22 cellular contexts compared by ENCODE assay signal in genomic region chr15:38487383-38487782, GRCh38. TPM values are rescaled to one million over a fixed set of nuclear protein-coding genes. Genes with fewer than 3 reads are reported as not detected.
DNase-seq lines count a peak whose midpoint lies in the region; ATAC-seq and TF ChIP-seq lines count a peak whose summit lies in the region.
"Had no signal": no experiment of that assay in that cellular context is flagged by ENCODE, and none has a peak within 500 bp of the region (broad histone marks: within the 10 kb centered on the region; RNA-seq: fewer than 3 reads in every experiment).

No MANE protein-coding gene starts in this region.

- no peak for TF ChIP-seq POLR2A in IMR-90 (IDR thresholded peaks at IDR 0.05; ENCODE audit: low read depth, low read length)

- no peak for TF ChIP-seq RAD21 in IMR-90 (IDR thresholded peaks at IDR 0.05; ENCODE audit: low read length)

- peak in 1 of 2 donors; percentile 38 for ATAC-seq in activated T-cell treated with anti-CD3 and anti-CD28 coated beads, Interleukin-2, amount 50 U/mL, for 72 hours (replicated peaks in 1 of 2)
- no peak for ATAC-seq in activated T-cell treated with anti-CD3 and anti-CD28 coated beads, Interleukin-2, amount 50 U/mL, for 4 hours
- ATAC-seq in IMR-90 (ENCODE audit: low read depth): no peak
- ATAC-seq in activated naive CD8-positive, alpha-beta T cell treated with anti-CD3 and anti-CD28 coated beads, Interleukin-2, amount 50 U/mL, for 24 hours: no peak
- ATAC-seq in natural killer cell treated with Interleukin-12 subunit alpha and Interleukin-12 subunit beta and Interleukin-15 and Interleukin-18, amount 100 ng/mL, for 72 hours: no peak
- ATAC-seq in Right ventricle myocardium inferior: no peak
- no peak for ATAC-seq in GM19467 (IDR thresholded peaks at IDR 0.05; ENCODE audit: unreplicated experiment)
- ATAC-seq: stimulated activated naive B cell treated with anti-CD40 and anti-IgM and Interleukin-4, amounts not matched to agents 10 μg/mL and 1 μg/mL and 100 μg/mL, for 72 hours had no signal

- H3K4me2 ChIP-seq in IMR-90 (ENCODE audit: low read depth, low read length): peak overlapping the region; percentile 65; the same call in 1 of the 2 replicates

- H3K9me3 Mint-ChIP-seq in activated T-cell treated with anti-CD3 and anti-CD28 coated beads, Interleukin-2, amount 50 U/mL, for 72 hours: no peaks in the 10 kb centered on the region
- H3K9me3 Mint-ChIP-seq in activated T-cell treated with anti-CD3 and anti-CD28 coated beads, Interleukin-2, amount 50 U/mL, for 4 hours: no peaks in the 10 kb centered on the region
- no peaks in the 10 kb centered on the region for H3K9me3 Mint-ChIP-seq in activated naive CD8-positive, alpha-beta T cell treated with anti-CD3 and anti-CD28 coated beads, Interleukin-2, amount 50 U/mL, for 24 hours
- no peaks in the 10 kb centered on the region for H3K9me3 Mint-ChIP-seq in natural killer cell treated with Interleukin-12 subunit alpha and Interleukin-12 subunit beta and Interleukin-15 and Interleukin-18, amount 100 ng/mL, for 72 hours
- H3K9me3 Mint-ChIP-seq: CD14-positive monocyte; stimulated activated naive B cell treated with anti-CD40 and anti-IgM and Interleukin-4, amounts not matched to agents 10 μg/mL and 1 μg/mL and 100 μg/mL, for 72 hours had no signal

- peak overlapping the region; percentile 71 for H4K91ac ChIP-seq in IMR-90 (ENCODE audit: insufficient read depth, low read depth, low read length)

- peak overlapping the region in 1 of 2 donors; percentile 69 for H3K4me3 Mint-ChIP-seq in activated T-cell treated with anti-CD3 and anti-CD28 coated beads, Interleukin-2, amount 50 U/mL, for 72 hours
- H3K4me3 Mint-ChIP-seq in activated T-cell treated with anti-CD3 and anti-CD28 coated beads, Interleukin-2, amount 50 U/mL, for 4 hours: no peak overlapping the region
- peak overlapping the region; percentile 1 for H3K4me3 Mint-ChIP-seq in activated naive CD8-positive, alpha-beta T cell treated with anti-CD3 and anti-CD28 coated beads, Interleukin-2, amount 50 U/mL, for 24 hours
- H3K4me3 Mint-ChIP-seq in natural killer cell treated with Interleukin-12 subunit alpha and Interleukin-12 subunit beta and Interleukin-15 and Interleukin-18, amount 100 ng/mL, for 72 hours: peak overlapping the region; percentile 60
- H3K4me3 Mint-ChIP-seq: CD14-positive monocyte; stimulated activated naive B cell treated with anti-CD40 and anti-IgM and Interleukin-4, amounts not matched to agents 10 μg/mL and 1 μg/mL and 100 μg/mL, for 72 hours had no signal

- peak overlapping the region; percentile 85; the same call in 1 of the 2 replicates for H4K5ac ChIP-seq in IMR-90 (ENCODE audit: low read depth, low read length)

- H2AK9ac ChIP-seq in IMR-90 (replicated peaks; ENCODE audit: low read depth, low read length, poor library complexity): no peak overlapping the region

- TF ChIP-seq CTCF in IMR-90 (conservative IDR thresholded peaks at IDR 0.05; ENCODE audit: low read depth, low read length): no peak

- H3K9me3 ChIP-seq in IMR-90 (ENCODE audit: control insufficient read depth, insufficient read depth, low read length): no peaks in the 10 kb centered on the region
- H3K9me3 ChIP-seq: adrenal gland, breast epithelium had no signal

- H3K14ac ChIP-seq in IMR-90 (replicated peaks; ENCODE audit: low read depth, low read length): peak overlapping the region; percentile 8

- 0 out of 2 replicates have a peak overlapping the region, but pooled peaks have one; percentile 58 for H3K56ac ChIP-seq in IMR-90 (ENCODE audit: extremely low read depth, insufficient read depth, low read length)

- intact Hi-C loops in IMR-90 (cut with micrococcal nuclease) (no loop called here), Right ventricle myocardium inferior (cut with DNase I) (no loop called here)

- H2BK15ac ChIP-seq in IMR-90 (ENCODE audit: low read depth, low read length): peak overlapping the region; percentile 88

- CTCF ChIA-PET in IMR-90 (lab: Yijun Ruan, JAX): interaction anchor here (0.6 kb wide), 1 partner anchor 184 kb away, joined by 3 read pairs; no protein-coding TSS in a partner anchor

- no peak overlapping the region for H2AK5ac ChIP-seq in IMR-90 (ENCODE audit: low read depth, low read length)

- H3K4me1 Mint-ChIP-seq in activated T-cell treated with anti-CD3 and anti-CD28 coated beads, Interleukin-2, amount 50 U/mL, for 72 hours (ENCODE audit: low read depth): peaks cover 42% of the 10 kb centered on the region
- peaks cover 44% of the 10 kb centered on the region for H3K4me1 Mint-ChIP-seq in activated T-cell treated with anti-CD3 and anti-CD28 coated beads, Interleukin-2, amount 50 U/mL, for 4 hours (ENCODE audit: low read depth)
- H3K4me1 Mint-ChIP-seq in activated naive CD8-positive, alpha-beta T cell treated with anti-CD3 and anti-CD28 coated beads, Interleukin-2, amount 50 U/mL, for 24 hours: peaks cover 51% of the 10 kb centered on the region
- peaks cover 23 to 26% of the 10 kb centered on the region in 2 donors for H3K4me1 Mint-ChIP-seq in natural killer cell treated with Interleukin-12 subunit alpha and Interleukin-12 subunit beta and Interleukin-15 and Interleukin-18, amount 100 ng/mL, for 72 hours (ENCODE audit: low read depth in 2 of 2)

- H3K4me3 ChIP-seq in IMR-90 (ENCODE audit: insufficient read depth, low read depth, low read length): no peak overlapping the region
- H3K4me3 ChIP-seq: adrenal gland, breast epithelium, GM12878, lung, skin epidermis had no signal

- no TSS peak for BruUV-seq in IMR-90 (replicated peaks; lab: Mats Ljungman, UMichigan)

- in situ Hi-C loops in IMR-90 (cut with MboI; ENCODE audit: low sequenced_read_pairs): no loop called here

- peaks cover 12% of the 10 kb centered on the region for H3K4me1 ChIP-seq in IMR-90 (ENCODE audit: control insufficient read depth, insufficient read depth, low read length)
- H3K4me1 ChIP-seq: adrenal gland, breast epithelium had no signal

- no peaks in the 10 kb centered on the region for H3K9me1 ChIP-seq in IMR-90 (ENCODE audit: insufficient read depth, low read length)

- POLR2A ChIA-PET in IMR-90 (lab: Charles Lee; ENCODE audit: unreplicated experiment): no interaction called here

- H2BK5ac ChIP-seq in IMR-90 (ENCODE audit: low read depth, low read length, poor library complexity, severe bottlenecking): peak overlapping the region; percentile 74

- DNase-seq in activated T-cell treated with anti-CD3 and anti-CD28 coated beads, Interleukin-2, amount 50 U/mL, for 72 hours: no peak
- DNase-seq in activated T-cell treated with anti-CD3 and anti-CD28 coated beads, Interleukin-2, amount 50 U/mL, for 4 hours: no peak
- DNase-seq in IMR-90 (no peak), Right ventricle myocardium inferior (ENCODE audit: missing footprints) (no peak), NCI-H1048 (lab: John Stamatoyannopoulos, UW) (no peak)
- no peak for DNase-seq in activated naive CD8-positive, alpha-beta T cell treated with anti-CD3 and anti-CD28 coated beads, Interleukin-2, amount 50 U/mL, for 24 hours
- no peak for DNase-seq in natural killer cell treated with Interleukin-12 subunit alpha and Interleukin-12 subunit beta and Interleukin-15 and Interleukin-18, amount 100 ng/mL, for 72 hours (ENCODE audit: low spot score)
- DNase-seq: adrenal gland; kidney; NCI-H1092; NCI-H187 treated with DMSO at 0.1 percent for 48 hours; NCI-H226; NCI-H82; nucleus accumbens; stimulated activated CD4-positive, alpha-beta T cell treated with anti-CD3 and anti-CD28 coated beads, Interleukin-2, amount 100 ng/mL, for 24 hours; stimulated activated naive B cell treated with anti-CD40 and anti-IgM and Interleukin-4, amounts not matched to agents 10 μg/mL and 1 μg/mL and 100 μg/mL, for 72 hours had no signal

- peak overlapping the region; percentile 29; the same call in 1 of the 2 replicates for H2BK120ac ChIP-seq in IMR-90 (ENCODE audit: low read depth, low read length)

- H3K9ac ChIP-seq in IMR-90 (ENCODE audit: low read depth, low read length): peak overlapping the region; percentile 43; the same call in 1 of the 2 replicates

- H4K20me1 ChIP-seq in IMR-90 (ENCODE audit: insufficient read depth, low read length): no peaks in the 10 kb centered on the region

- no peaks in the 10 kb centered on the region for H3K27me3 ChIP-seq in IMR-90 (ENCODE audit: control insufficient read depth, insufficient read depth, low read length)
- H3K27me3 ChIP-seq: adrenal gland, breast epithelium had no signal

- no peaks in the 10 kb centered on the region for H3K36me3 ChIP-seq in IMR-90 (ENCODE audit: control insufficient read depth, insufficient read depth, low read length)
- H3K36me3 ChIP-seq: adrenal gland, breast epithelium had no signal

- peak overlapping the region; percentile 96 for H3K27ac Mint-ChIP-seq in activated T-cell treated with anti-CD3 and anti-CD28 coated beads, Interleukin-2, amount 50 U/mL, for 72 hours
- peak overlapping the region; percentile 79 for H3K27ac Mint-ChIP-seq in activated naive CD8-positive, alpha-beta T cell treated with anti-CD3 and anti-CD28 coated beads, Interleukin-2, amount 50 U/mL, for 24 hours
- peak overlapping the region; percentile 78 for H3K27ac Mint-ChIP-seq in natural killer cell treated with Interleukin-12 subunit alpha and Interleukin-12 subunit beta and Interleukin-15 and Interleukin-18, amount 100 ng/mL, for 72 hours

- H3K23ac ChIP-seq in IMR-90 (ENCODE audit: low read depth, low read length): no peak overlapping the region

- WGBS in IMR-90 (ENCODE audit: extremely low coverage in 2 of 2, insufficient read length in 1 of 2), 2 experiments: no CpG with 5 or more reads among the region's 1 CpG

- H3K27ac ChIP-seq in IMR-90 (ENCODE audit: insufficient read depth, low read length): peak overlapping the region; percentile 41; the same call in 1 of the 2 replicates
- H3K27ac ChIP-seq: adrenal gland, breast epithelium, skin epidermis had no signal

- H3K4ac ChIP-seq in IMR-90 (ENCODE audit: low read depth, low read length): peak overlapping the region; percentile 17; the same call in 1 of the 2 replicates

- H3K36me3 Mint-ChIP-seq in activated T-cell treated with anti-CD3 and anti-CD28 coated beads, Interleukin-2, amount 50 U/mL, for 72 hours (ENCODE audit: insufficient read depth in 2 of 2): peaks cover 8 to 28% of the 10 kb centered on the region in 2 donors
- peaks cover 29% of the 10 kb centered on the region for H3K36me3 Mint-ChIP-seq in activated T-cell treated with anti-CD3 and anti-CD28 coated beads, Interleukin-2, amount 50 U/mL, for 4 hours (ENCODE audit: insufficient read depth)
- H3K36me3 Mint-ChIP-seq in activated naive CD8-positive, alpha-beta T cell treated with anti-CD3 and anti-CD28 coated beads, Interleukin-2, amount 50 U/mL, for 24 hours (ENCODE audit: low read depth): peaks cover 47% of the 10 kb centered on the region
- peaks cover 27% of the 10 kb centered on the region for H3K36me3 Mint-ChIP-seq in natural killer cell treated with Interleukin-12 subunit alpha and Interleukin-12 subunit beta and Interleukin-15 and Interleukin-18, amount 100 ng/mL, for 72 hours

- 0 out of 2 replicates have a peak overlapping the region, but pooled peaks have one; percentile 2 for H2BK20ac ChIP-seq in IMR-90 (ENCODE audit: low read depth, low read length)

- peaks cover 0 to 4% of the 10 kb centered on the region in 2 experiments; a peak in 2 of 4 replicates for H3K79me1 ChIP-seq in IMR-90 (ENCODE audit: low read depth in 1 of 2, low read length in 2 of 2)

- H2AFZ ChIP-seq in IMR-90 (replicated peaks; ENCODE audit: low read length, poor library complexity): no peak overlapping the region

- dilution Hi-C loops in IMR-90 (cut with HindIII; ENCODE audit: low sequenced_read_pairs, unreplicated experiment): no loop called here

- H4K8ac ChIP-seq in IMR-90 (ENCODE audit: low read depth in 2 of 2, low read length in 2 of 2): peak overlapping the region; percentile 36 to 73; a peak in 2 of 4 replicates

- peak overlapping the region; percentile 93; the same call in 1 of the 2 replicates for H3K18ac ChIP-seq in IMR-90 (ENCODE audit: low read depth, low read length)

- no peaks in the 10 kb centered on the region for H3K27me3 Mint-ChIP-seq in activated T-cell treated with anti-CD3 and anti-CD28 coated beads, Interleukin-2, amount 50 U/mL, for 72 hours (ENCODE audit: low read depth)
- H3K27me3 Mint-ChIP-seq in activated T-cell treated with anti-CD3 and anti-CD28 coated beads, Interleukin-2, amount 50 U/mL, for 4 hours (ENCODE audit: low read depth): no peaks in the 10 kb centered on the region
- H3K27me3 Mint-ChIP-seq in activated naive CD8-positive, alpha-beta T cell treated with anti-CD3 and anti-CD28 coated beads, Interleukin-2, amount 50 U/mL, for 24 hours: no peaks in the 10 kb centered on the region
- H3K27me3 Mint-ChIP-seq in natural killer cell treated with Interleukin-12 subunit alpha and Interleukin-12 subunit beta and Interleukin-15 and Interleukin-18, amount 100 ng/mL, for 72 hours: no peaks in the 10 kb centered on the region
- H3K27me3 Mint-ChIP-seq: stimulated activated naive B cell treated with anti-CD40 and anti-IgM and Interleukin-4, amounts not matched to agents 10 μg/mL and 1 μg/mL and 100 μg/mL, for 72 hours had no signal

RNA-seq across cellular contexts. Expression of gene FAM98B, which starts 33.5 kb away (rescaled TPM):
- total RNA-seq in activated T-cell treated with anti-CD3 and anti-CD28 coated beads, Interleukin-2, amount 50 U/mL, for 72 hours: 10 to 100 TPM; 30.3 to 32.4 TPM
- 10 to 100 TPM; 42.5 to 44.6 (median 44.0) TPM for total RNA-seq in activated T-cell treated with anti-CD3 and anti-CD28 coated beads, Interleukin-2, amount 50 U/mL, for 4 hours
- total RNA-seq in IMR-90 (2012; rRNA removed): 2.7 and 7.2 TPM in 2 replicates
- polyA plus RNA-seq in IMR-90 (2012; rRNA removed): 7.9 and 12.2 TPM in 2 replicates
- polyA plus RNA-seq in IMR-90 (2012; cell fraction: cytosol; rRNA removed): 1.0 and 1.5 TPM in 2 replicates
- 0.23 and 2.2 TPM in 2 replicates for polyA plus RNA-seq in IMR-90 (2012; cell fraction: nucleus; rRNA removed; ENCODE audit: low replicate concordance)
- 10 to 100 TPM; 24.1 to 36.8 TPM for total RNA-seq in natural killer cell treated with Interleukin-12 subunit alpha and Interleukin-12 subunit beta and Interleukin-15 and Interleukin-18, amount 100 ng/mL, for 72 hours
- total RNA-seq in Right ventricle myocardium inferior: 20.5 TPM
